ENCODE assay signal across 9 cellular contexts in genomic region chr7:71131256-71131752, GRCh38. TPM values are rescaled to one million over a fixed set of nuclear protein-coding genes. Genes with fewer than 3 reads are reported as not detected.
DNase-seq lines count a peak whose midpoint lies in the region; ATAC-seq, FAIRE-seq and TF ChIP-seq lines count a peak whose summit lies in the region.
"Had no signal": no experiment of that assay in that cellular context is flagged by ENCODE, and none has a peak within 500 bp of the region (broad histone marks: within the 10 kb centered on the region; RNA-seq: fewer than 3 reads in every experiment).

No MANE protein-coding gene starts in this region.

- H3K4me3 Mint-ChIP-seq in progenitor cell of endocrine pancreas (ENCODE audit: low read depth) = peak overlapping the region; percentile 82
- no peak overlapping the region for H3K4me3 Mint-ChIP-seq in activated CD4-positive, alpha-beta T cell treated with anti-CD3 and anti-CD28 coated beads, Interleukin-2, amount 10 ng/mL, durations not matched to agents 24 days and 14 days
- H3K4me3 Mint-ChIP-seq: activated CD4-positive, alpha-beta memory T cell treated with anti-CD3 and anti-CD28 coated beads, Interleukin-2, amount 10 ng/mL, durations not matched to agents 7 days and 5 days had no signal

- peaks cover 37% of the 10 kb centered on the region for H3K4me1 ChIP-seq in left ventricle myocardium inferior

- intact Hi-C loops in left ventricle myocardium inferior (cut with micrococcal nuclease) = no loop called here
- intact Hi-C loops in activated CD4-positive, alpha-beta T cell treated with anti-CD3 and anti-CD28 coated beads, Interleukin-2, amount 10 ng/mL, durations not matched to agents 24 days and 14 days (cut with micrococcal nuclease) = no loop called here

- no peaks in the 10 kb centered on the region for H3K36me3 Mint-ChIP-seq in progenitor cell of endocrine pancreas (ENCODE audit: insufficient read depth)
- H3K36me3 Mint-ChIP-seq in activated CD4-positive, alpha-beta T cell treated with anti-CD3 and anti-CD28 coated beads, Interleukin-2, amount 10 ng/mL, durations not matched to agents 24 days and 14 days (ENCODE audit: low read depth) = no peaks in the 10 kb centered on the region

- H3K4me3 ChIP-seq in left ventricle myocardium inferior = peak overlapping the region; percentile 72

- no peaks in the 10 kb centered on the region for H3K36me3 ChIP-seq in left ventricle myocardium inferior

- peak overlapping the region; percentile 88 for H3K27ac ChIP-seq in left ventricle myocardium inferior (replicated peaks)

- FAIRE-seq in HTR-8/SVneo (lab: Jason Lieb, UNC) = no peak

- peaks cover 49% of the 10 kb centered on the region for H3K27me3 Mint-ChIP-seq in progenitor cell of endocrine pancreas
- H3K27me3 Mint-ChIP-seq in activated CD4-positive, alpha-beta T cell treated with anti-CD3 and anti-CD28 coated beads, Interleukin-2, amount 10 ng/mL, durations not matched to agents 24 days and 14 days = peaks cover 9% of the 10 kb centered on the region

- peak; percentile 94 for DNase-seq in D341Med (ENCODE audit: low spot score)
- peak; percentile 77 for DNase-seq in NCI-H748 (lab: John Stamatoyannopoulos, UW; ENCODE audit: unreplicated experiment)
- DNase-seq in left ventricle myocardium inferior = peak; percentile 33
- DNase-seq in progenitor cell of endocrine pancreas (ENCODE audit: low spot score, unreplicated experiment) = peak; percentile 65
- DNase-seq in activated gamma-delta T cell treated with Interleukin-2 at 50 U/mL for 16 hours = no peak
- DNase-seq in activated CD4-positive, alpha-beta T cell treated with anti-CD3 and anti-CD28 coated beads, Interleukin-2, amount 10 ng/mL, durations not matched to agents 24 days and 14 days = no peak
- DNase-seq in HTR-8/SVneo (ENCODE audit: insufficient read length, low spot score) = no peak
- DNase-seq: activated CD4-positive, alpha-beta memory T cell treated with anti-CD3 and anti-CD28 coated beads, Interleukin-2, amount 10 ng/mL, durations not matched to agents 7 days and 5 days had no signal

- peaks cover 4% of the 10 kb centered on the region for H3K4me1 Mint-ChIP-seq in progenitor cell of endocrine pancreas (ENCODE audit: low read depth)
- H3K4me1 Mint-ChIP-seq in activated CD4-positive, alpha-beta T cell treated with anti-CD3 and anti-CD28 coated beads, Interleukin-2, amount 10 ng/mL, durations not matched to agents 24 days and 14 days = no peaks in the 10 kb centered on the region

- no peak for ATAC-seq in HG03196 (IDR thresholded peaks at IDR 0.05; ENCODE audit: unreplicated experiment)

- H3K9me3 Mint-ChIP-seq in progenitor cell of endocrine pancreas (ENCODE audit: low read depth) = no peaks in the 10 kb centered on the region
- H3K9me3 Mint-ChIP-seq in activated CD4-positive, alpha-beta T cell treated with anti-CD3 and anti-CD28 coated beads, Interleukin-2, amount 10 ng/mL, durations not matched to agents 24 days and 14 days = no peaks in the 10 kb centered on the region

- no peak overlapping the region for H3K27ac Mint-ChIP-seq in progenitor cell of endocrine pancreas
- no peak overlapping the region for H3K27ac Mint-ChIP-seq in activated CD4-positive, alpha-beta T cell treated with anti-CD3 and anti-CD28 coated beads, Interleukin-2, amount 10 ng/mL, durations not matched to agents 24 days and 14 days
- H3K27ac Mint-ChIP-seq: activated CD4-positive, alpha-beta memory T cell treated with anti-CD3 and anti-CD28 coated beads, Interleukin-2, amount 10 ng/mL, durations not matched to agents 7 days and 5 days had no signal

- H3K9me3 ChIP-seq in left ventricle myocardium inferior (replicated peaks) = no peaks in the 10 kb centered on the region

- H3K27me3 ChIP-seq in left ventricle myocardium inferior (ENCODE audit: low read depth) = peaks cover 43% of the 10 kb centered on the region

- TF ChIP-seq CTCF in left ventricle myocardium inferior (IDR thresholded peaks at IDR 0.05; ENCODE audit: borderline replicate concordance) (peak; percentile 47), progenitor cell of endocrine pancreas (IDR thresholded peaks at IDR 0.05; ENCODE audit: unreplicated experiment) (peak; percentile 28)

RNA-seq across cellular contexts. Expression of gene GALNT17, which starts 0.6 kb away (rescaled TPM):
- total RNA-seq in left ventricle myocardium inferior = 95.3 TPM
- total RNA-seq in progenitor cell of endocrine pancreas = 3.9 and 4.9 TPM in 2 replicates
- not detected in 2 replicates for total RNA-seq in activated CD4-positive, alpha-beta T cell treated with anti-CD3 and anti-CD28 coated beads, Interleukin-2, amount 10 ng/mL, durations not matched to agents 24 days and 14 days
- total RNA-seq: activated CD4-positive, alpha-beta memory T cell treated with anti-CD3 and anti-CD28 coated beads, Interleukin-2, amount 10 ng/mL, durations not matched to agents 7 days and 5 days had no signal

Comparison
In these comparisons a context has a peak if more than half of its experiments do, and no peak if none do; other contexts are left out.
1. DNase-seq: peak in D341Med (single experiment), NCI-H748 (single experiment), left ventricle myocardium inferior (single experiment) and progenitor cell of endocrine pancreas (single experiment); none in activated gamma-delta T cell treated with Interleukin-2 at 50 U/mL for 16 hours (single experiment), activated CD4-positive, alpha-beta T cell treated with anti-CD3 and anti-CD28 coated beads, Interleukin-2, amount 10 ng/mL, durations not matched to agents 24 days and 14 days (single experiment) and HTR-8/SVneo (single experiment).
2. RNA of gene GALNT17, which starts 0.6 kb away (total RNA-seq): 95.3 TPM in left ventricle myocardium inferior (single experiment); 3.9 to 4.9 TPM in progenitor cell of endocrine pancreas and not detected in activated CD4-positive, alpha-beta T cell treated with anti-CD3 and anti-CD28 coated beads, Interleukin-2, amount 10 ng/mL, durations not matched to agents 24 days and 14 days; every median in the first group is over 10 times any median in the second.